19 cellular contexts compared by ENCODE assay signal in the genomic region with DNA sequence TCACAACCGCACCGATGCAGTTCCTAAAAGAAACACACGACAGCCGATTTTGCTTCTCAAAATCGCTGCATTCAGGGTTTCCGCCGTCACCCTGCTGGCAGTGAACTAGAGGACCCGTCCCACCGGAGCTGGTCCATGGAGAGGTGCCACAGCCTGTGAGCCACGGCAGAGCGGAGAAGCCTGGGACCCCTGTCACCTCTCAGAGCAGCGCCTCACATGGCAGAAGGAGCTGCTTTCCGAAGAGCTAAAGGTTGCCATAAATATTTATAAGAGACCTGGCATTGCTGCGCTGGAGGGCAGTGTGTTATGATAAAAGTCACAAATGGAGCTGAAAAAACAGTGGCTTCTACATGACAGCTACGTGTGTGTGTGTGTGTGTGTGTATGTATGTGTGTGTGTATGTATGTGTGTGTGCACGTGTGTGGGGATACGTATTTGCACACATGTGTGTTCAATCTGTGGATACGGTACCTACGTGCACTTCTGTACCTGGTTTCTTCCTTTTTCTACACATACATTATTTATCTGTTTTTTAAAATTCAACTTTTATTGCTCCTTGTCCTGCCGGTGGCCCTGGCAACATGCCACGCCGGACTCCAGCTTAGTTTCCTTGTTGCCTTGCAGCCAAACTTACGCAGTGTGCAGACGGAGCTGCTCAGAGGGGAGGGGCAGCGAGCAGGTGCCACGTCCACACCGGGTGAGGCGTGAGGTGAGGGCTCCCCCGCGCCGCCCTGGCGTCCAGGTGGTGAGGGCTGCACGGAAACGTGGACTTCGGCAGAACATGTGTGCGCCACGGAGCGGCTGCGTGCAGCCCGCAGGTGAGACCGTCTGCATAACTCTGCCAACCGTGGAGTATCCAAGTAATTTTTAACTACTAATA.
DNase-seq lines count a peak whose midpoint lies in the region; ATAC-seq, FAIRE-seq and TF ChIP-seq lines count a peak whose summit lies in the region.
"Had no signal": no experiment of that assay in that cellular context is flagged by ENCODE, and none has a peak within 500 bp of the region (broad histone marks: within the 10 kb centered on the region; RNA-seq: fewer than 3 reads in every experiment).

No MANE protein-coding gene starts in this region.

- no peak overlapping the region for H3K27ac Mint-ChIP-seq in Caco-2 (ENCODE audit: unreplicated experiment)
- H3K27ac Mint-ChIP-seq in activated CD8-positive, alpha-beta memory T cell treated with anti-CD3 and anti-CD28 coated beads, Interleukin-2, amount 10 ng/mL, durations not matched to agents 7 days and 5 days: no peak overlapping the region
- H3K27ac Mint-ChIP-seq: activated CD4-positive, alpha-beta memory T cell treated with anti-CD3 and anti-CD28 coated beads for 36 hours; activated naive CD8-positive, alpha-beta T cell had no signal

- in situ Hi-C loops in HepG2 (cut with HindIII; ENCODE audit: extremely low pct_ligation_motif_present, low pct_unique_long_range_greater_than_20kb): no loop called here

- peak overlapping the region; percentile 27; the same call in 1 of the 2 replicates for H3K9ac ChIP-seq in PC-3 (ENCODE audit: low read length)
- no peak overlapping the region for H3K9ac ChIP-seq in HepG2 (ENCODE audit: insufficient read depth, low read depth, low read length)
- H3K9ac ChIP-seq: GM23248 had no signal

- FAIRE-seq in HepG2 (lab: Jason Lieb, UNC): no peak

- H3K79me2 ChIP-seq in PC-3 (ENCODE audit: low read length): no peaks in the 10 kb centered on the region
- no peaks in the 10 kb centered on the region for H3K79me2 ChIP-seq in HepG2 (ENCODE audit: insufficient read depth, low read length)

- H3K4me3 Mint-ChIP-seq in Caco-2 (ENCODE audit: unreplicated experiment): peak overlapping the region; percentile 46
- H3K4me3 Mint-ChIP-seq in activated CD8-positive, alpha-beta memory T cell treated with anti-CD3 and anti-CD28 coated beads, Interleukin-2, amount 10 ng/mL, durations not matched to agents 7 days and 5 days: no peak overlapping the region
- H3K4me3 Mint-ChIP-seq: activated CD4-positive, alpha-beta memory T cell treated with anti-CD3 and anti-CD28 coated beads for 36 hours; activated naive CD8-positive, alpha-beta T cell; brain had no signal

- H2AFZ ChIP-seq in PC-3 (ENCODE audit: low read length) (peak overlapping the region; percentile 87), HepG2 (ENCODE audit: low read length) (no peak overlapping the region)
- H2AFZ ChIP-seq: GM23248 had no signal

- H3K4me1 ChIP-seq in Caco-2: peaks cover 8% of the 10 kb centered on the region
- no peaks in the 10 kb centered on the region for H3K4me1 ChIP-seq in PC-3 (ENCODE audit: insufficient read depth, low read length)
- no peaks in the 10 kb centered on the region for H3K4me1 ChIP-seq in HepG2 (ENCODE audit: insufficient read depth, low read length)
- H3K4me1 ChIP-seq: gastrocnemius medialis, left ventricle myocardium inferior had no signal

- no peak for TF ChIP-seq RAD21 in HepG2 (CRISPR knock-in tag; IDR thresholded peaks at IDR 0.05)

- WGBS in HepG2 (ENCODE audit: low lambda C conversion rate): 53% methylated on average over 39 of the region's 42 CpGs

- DNase-seq in Caco-2: peak in 1 of 2 experiments; percentile 32
- peak; percentile 65 for DNase-seq in LoVo (ENCODE audit: low spot score)
- peak; percentile 14 for DNase-seq in PC-3
- no peak for DNase-seq in HepG2 (ENCODE audit: low spot score)
- no peak for DNase-seq in T-helper 2 cell
- DNase-seq in activated CD8-positive, alpha-beta memory T cell treated with anti-CD3 and anti-CD28 coated beads, Interleukin-2, amount 10 ng/mL, durations not matched to agents 7 days and 5 days: no peak
- DNase-seq: activated CD4-positive, alpha-beta memory T cell treated with anti-CD3 and anti-CD28 coated beads for 36 hours; activated T-cell treated with anti-CD3 and anti-CD28 coated beads, Interleukin-2, amount 50 U/mL, for 48 hours; cortex of kidney; gastrocnemius medialis; GM23248; left ventricle myocardium inferior; NCI-H1092 treated with DMSO at 0.1 percent for 48 hours; NCI-H524 treated with DMSO at 0.1 percent for 48 hours had no signal

- no peaks in the 10 kb centered on the region for H4K20me1 ChIP-seq in PC-3 (ENCODE audit: low read length)
- no peaks in the 10 kb centered on the region for H4K20me1 ChIP-seq in HepG2 (ENCODE audit: insufficient read depth, low read length)

- peaks cover 21% of the 10 kb centered on the region for H3K27me3 Mint-ChIP-seq in Caco-2 (ENCODE audit: insufficient read depth, unreplicated experiment)
- H3K27me3 Mint-ChIP-seq in activated CD8-positive, alpha-beta memory T cell treated with anti-CD3 and anti-CD28 coated beads, Interleukin-2, amount 10 ng/mL, durations not matched to agents 7 days and 5 days: peaks cover 5% of the 10 kb centered on the region

- H3K9me2 ChIP-seq in PC-3 (replicated peaks; ENCODE audit: low read length): no peaks in the 10 kb centered on the region

- ATAC-seq in PC-3: peak; percentile 75
- ATAC-seq in HepG2: no peak
- no peak for ATAC-seq in GM21390 (IDR thresholded peaks at IDR 0.05; ENCODE audit: unreplicated experiment)
- no peak for ATAC-seq in GM18520 (IDR thresholded peaks at IDR 0.05; ENCODE audit: unreplicated experiment)
- no peak for ATAC-seq in activated CD8-positive, alpha-beta memory T cell treated with anti-CD3 and anti-CD28 coated beads, Interleukin-2, amount 10 ng/mL, durations not matched to agents 7 days and 5 days
- ATAC-seq: gastrocnemius medialis had no signal

- no peak for TF ChIP-seq POLR2A in HepG2 (IDR thresholded peaks at IDR 0.05; ENCODE audit: insufficient read depth in 1 of 2, low read depth in 2 of 2, low read length in 2 of 2)

- no peaks in the 10 kb centered on the region for H3K9me3 Mint-ChIP-seq in Caco-2 (ENCODE audit: unreplicated experiment)
- H3K9me3 Mint-ChIP-seq in activated CD8-positive, alpha-beta memory T cell treated with anti-CD3 and anti-CD28 coated beads, Interleukin-2, amount 10 ng/mL, durations not matched to agents 7 days and 5 days (ENCODE audit: low read depth): no peaks in the 10 kb centered on the region
- H3K9me3 Mint-ChIP-seq: activated CD4-positive, alpha-beta memory T cell treated with anti-CD3 and anti-CD28 coated beads for 36 hours had no signal

- CTCF ChIA-PET in Caco-2 (lab: Charles Lee): interaction anchor here (0.6 to 1.0 kb wide), 3 partner anchors 90 to 803 kb away, joined by 3 to 6 read pairs (median 4); no protein-coding TSS in a partner anchor
- CTCF ChIA-PET in PC-3 (lab: Charles Lee): interaction anchor here (0.5 to 1.1 kb wide), 9 partner anchors 12 to 639 kb away, joined by 3 to 11 read pairs (median 3); no protein-coding TSS in a partner anchor
- CTCF ChIA-PET in HepG2 (lab: Yijun Ruan, JAX; ENCODE audit: low intra/inter-chr PET ratio, low total read pairs): no interaction called here
- CTCF ChIA-PET in activated CD8-positive, alpha-beta memory T cell treated with anti-CD3 and anti-CD28 coated beads, Interleukin-2, amount 10 ng/mL, durations not matched to agents 7 days and 5 days (lab: Charles Lee): no interaction called here

- TF ChIP-seq EP300 in HepG2 (IDR thresholded peaks at IDR 0.05; ENCODE audit: low read depth in 2 of 2, low read length in 2 of 2) (no peak), HepG2 (CRISPR knock-in tag; IDR thresholded peaks at IDR 0.05; ENCODE audit: borderline replicate concordance) (no peak)

- H3K4me2 ChIP-seq in PC-3 (ENCODE audit: low read length): peak overlapping the region; percentile 92
- no peak overlapping the region for H3K4me2 ChIP-seq in HepG2 (ENCODE audit: low read depth, low read length)

- intact Hi-C loops in Caco-2 (cut with micrococcal nuclease; ENCODE audit: unreplicated experiment) (no loop called here), PC-3 (cut with micrococcal nuclease) (no loop called here), HepG2 (cut with micrococcal nuclease; ENCODE audit: unreplicated experiment) (no loop called here)

- no peak overlapping the region for H3K27ac ChIP-seq in PC-3 (ENCODE audit: low read length)
- H3K27ac ChIP-seq in HepG2 (ENCODE audit: extremely low read length, insufficient read depth, low read length): no peak overlapping the region
- H3K27ac ChIP-seq: epithelial cell of prostate, gastrocnemius medialis, GM23248, left ventricle myocardium inferior had no signal

- peaks cover 4% of the 10 kb centered on the region; the same call in 1 of the 2 replicates for H3K27me3 ChIP-seq in Caco-2 (replicated peaks; ENCODE audit: control insufficient read depth, insufficient read depth, low read length)
- H3K27me3 ChIP-seq in PC-3 (ENCODE audit: low read length): no peaks in the 10 kb centered on the region
- H3K27me3 ChIP-seq in HepG2 (ENCODE audit: control insufficient read depth in 1 of 2, insufficient read depth in 2 of 2, low read length in 2 of 2): peaks cover 0 to 13% of the 10 kb centered on the region in 2 experiments; a peak in 2 of 5 replicates
- H3K27me3 ChIP-seq: gastrocnemius medialis had no signal

- no TSS peak for BruUV-seq in Caco-2 (replicated peaks; lab: Mats Ljungman, UMichigan)
- BruUV-seq in PC-3 (replicated peaks; lab: Mats Ljungman, UMichigan): no TSS peak
- BruUV-seq in HepG2 (replicated peaks; lab: Mats Ljungman, UMichigan): no TSS peak

- TF ChIP-seq CTCF in Caco-2 (IDR thresholded peaks at IDR 0.05; ENCODE audit: insufficient read depth in 1 of 2, low read depth in 1 of 2, low read length in 1 of 2, severe bottlenecking in 1 of 2, unreplicated experiment in 1 of 2) (peak; percentile 10 to 12), PC-3 (conservative IDR thresholded peaks at IDR 0.05; ENCODE audit: low read depth, low read length) (0 out of 2 replicates have a peak, but pooled peaks have one; percentile 30), HepG2 (CRISPR knock-in tag; IDR thresholded peaks at IDR 0.05) (no peak)

- no peaks in the 10 kb centered on the region for H3F3A ChIP-seq in PC-3 (ENCODE audit: low read length, unreplicated experiment)

- H3K36me3 ChIP-seq in Caco-2 (ENCODE audit: control insufficient read depth, insufficient read depth, low read length) (no peaks in the 10 kb centered on the region), PC-3 (ENCODE audit: low read depth, low read length) (no peaks in the 10 kb centered on the region), HepG2 (replicated peaks in 1 of 2; ENCODE audit: control insufficient read depth in 1 of 2, insufficient read depth in 2 of 2, low read length in 2 of 2) (no peaks in the 10 kb centered on the region)
- H3K36me3 ChIP-seq: gastrocnemius medialis, left ventricle myocardium inferior had no signal

- POLR2A ChIA-PET in Caco-2 (lab: Charles Lee): no interaction called here
- POLR2A ChIA-PET in PC-3 (lab: Charles Lee; ENCODE audit: unreplicated experiment): interaction anchor here (0.6 to 0.7 kb wide), 2 partner anchors 622 to 824 kb away, joined by 3 to 4 read pairs; no protein-coding TSS in a partner anchor
- POLR2A ChIA-PET in HepG2 (lab: Yijun Ruan, JAX): no interaction called here

- no peaks in the 10 kb centered on the region for H3K9me3 ChIP-seq in Caco-2
- no peaks in the 10 kb centered on the region for H3K9me3 ChIP-seq in PC-3 (ENCODE audit: low read length)
- H3K9me3 ChIP-seq in HepG2 (ENCODE audit: low read length): no peaks in the 10 kb centered on the region
- H3K9me3 ChIP-seq: gastrocnemius medialis, left ventricle myocardium inferior had no signal

- H3K4me1 Mint-ChIP-seq in Caco-2 (ENCODE audit: low read depth, unreplicated experiment): no peaks in the 10 kb centered on the region
- H3K4me1 Mint-ChIP-seq in activated CD8-positive, alpha-beta memory T cell treated with anti-CD3 and anti-CD28 coated beads, Interleukin-2, amount 10 ng/mL, durations not matched to agents 7 days and 5 days: no peaks in the 10 kb centered on the region

- H3K4me3 ChIP-seq in Caco-2 (ENCODE audit: low read depth, low read length) (no peak overlapping the region), PC-3 (ENCODE audit: low read length) (peak overlapping the region; percentile 64), HepG2 (replicated peaks in 1 of 3; ENCODE audit: insufficient read depth in 1 of 3, low read depth in 2 of 3, low read length in 3 of 3) (no peak overlapping the region)
- H3K4me3 ChIP-seq: gastrocnemius medialis, GM23248, left ventricle myocardium inferior had no signal

- H3K36me3 Mint-ChIP-seq in Caco-2 (ENCODE audit: insufficient read depth, unreplicated experiment): no peaks in the 10 kb centered on the region
- H3K36me3 Mint-ChIP-seq in activated CD8-positive, alpha-beta memory T cell treated with anti-CD3 and anti-CD28 coated beads, Interleukin-2, amount 10 ng/mL, durations not matched to agents 7 days and 5 days: no peaks in the 10 kb centered on the region
- H3K36me3 Mint-ChIP-seq: activated CD4-positive, alpha-beta memory T cell treated with anti-CD3 and anti-CD28 coated beads for 36 hours; activated naive CD8-positive, alpha-beta T cell; brain had no signal

Comparison
In these comparisons a context has a peak if more than half of its experiments do, and no peak if none do; other contexts are left out.
1. DNase-seq: peak in LoVo (single experiment) and PC-3 (single experiment); none in HepG2 (single experiment), T-helper 2 cell (0 of 5) and activated CD8-positive, alpha-beta memory T cell treated with anti-CD3 and anti-CD28 coated beads, Interleukin-2, amount 10 ng/mL, durations not matched to agents 7 days and 5 days (single experiment).
2. CTCF ChIA-PET loops: an anchor here in Caco-2 (0.6 to 1.0 kb wide) and PC-3 (0.5 to 1.1 kb wide); none called in HepG2 and activated CD8-positive, alpha-beta memory T cell treated with anti-CD3 and anti-CD28 coated beads, Interleukin-2, amount 10 ng/mL, durations not matched to agents 7 days and 5 days.